Comparison of ENCODE assay signal across 17 cellular contexts in the genomic region with DNA sequence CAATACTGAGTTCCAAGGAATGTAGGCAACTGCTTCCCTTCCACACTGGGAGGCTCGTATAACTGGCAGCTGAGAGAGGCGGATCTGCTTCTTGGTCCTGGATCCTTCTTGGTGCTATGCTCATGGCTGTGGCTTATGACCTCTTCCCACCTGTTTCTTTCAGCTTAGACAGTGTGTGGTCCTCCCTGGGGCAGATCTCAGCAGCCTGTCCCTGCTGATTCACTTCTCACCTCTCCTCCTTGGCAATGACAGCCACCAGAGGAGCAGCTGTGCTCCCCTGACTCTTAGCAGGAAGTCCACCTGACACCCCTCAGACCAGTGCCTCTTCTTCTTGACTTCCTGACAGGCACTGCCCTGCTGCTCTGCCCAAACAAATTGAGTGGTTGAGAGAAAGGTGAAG.
DNase-seq lines count a peak whose midpoint lies in the region; ATAC-seq and TF ChIP-seq lines count a peak whose summit lies in the region.
"Had no signal": no experiment of that assay in that cellular context is flagged by ENCODE, and none has a peak within 500 bp of the region (broad histone marks: within the 10 kb centered on the region; RNA-seq: fewer than 3 reads in every experiment).

No MANE protein-coding gene starts in this region.

- POLR2A ChIA-PET in activated naive CD8-positive, alpha-beta T cell treated with anti-CD3 and anti-CD28 coated beads, Interleukin-2, amount 10 ng/mL, durations not matched to agents 7 days and 5 days (lab: Charles Lee), result no interaction called here

- no peak for TF ChIP-seq CTCF in hepatocyte (IDR thresholded peaks at IDR 0.05; ENCODE audit: poor library complexity)

- no peak overlapping the region for H3K4me2 ChIP-seq in hepatocyte
- H3K4me2 ChIP-seq: A549 had no signal

- H2AFZ ChIP-seq in hepatocyte, result no peak overlapping the region

- H3K27ac Mint-ChIP-seq in activated naive CD8-positive, alpha-beta T cell treated with anti-CD3 and anti-CD28 coated beads, Interleukin-2, amount 10 ng/mL, durations not matched to agents 7 days and 5 days, result no peak overlapping the region
- no peak overlapping the region for H3K27ac Mint-ChIP-seq in activated naive CD8-positive, alpha-beta T cell treated with anti-CD3 and anti-CD28 coated beads for 36 hours
- H3K27ac Mint-ChIP-seq in activated naive CD8-positive, alpha-beta T cell treated with anti-CD3 and anti-CD28 coated beads, Interleukin-2, amount 50 U/mL, for 24 hours, result peak overlapping the region; percentile 8
- H3K27ac Mint-ChIP-seq in stimulated activated effector memory CD8-positive, alpha-beta T cell treated with anti-CD3 and anti-CD28 coated beads, Interleukin-12 subunit alpha, Interleukin-12 subunit beta, amount 100 ng/mL, for 72 hours, result peak overlapping the region; percentile 35
- H3K27ac Mint-ChIP-seq in immature natural killer cell, result no peak overlapping the region

- peaks cover 5% of the 10 kb centered on the region for H3K36me3 Mint-ChIP-seq in activated naive CD8-positive, alpha-beta T cell treated with anti-CD3 and anti-CD28 coated beads, Interleukin-2, amount 10 ng/mL, durations not matched to agents 7 days and 5 days
- peaks cover 6% of the 10 kb centered on the region for H3K36me3 Mint-ChIP-seq in activated naive CD8-positive, alpha-beta T cell treated with anti-CD3 and anti-CD28 coated beads for 36 hours
- H3K36me3 Mint-ChIP-seq in activated naive CD8-positive, alpha-beta T cell treated with anti-CD3 and anti-CD28 coated beads, Interleukin-2, amount 50 U/mL, for 24 hours (ENCODE audit: low read depth), result no peaks in the 10 kb centered on the region
- H3K36me3 Mint-ChIP-seq in stimulated activated effector memory CD8-positive, alpha-beta T cell treated with anti-CD3 and anti-CD28 coated beads, Interleukin-12 subunit alpha, Interleukin-12 subunit beta, amount 100 ng/mL, for 72 hours, result peaks cover 6% of the 10 kb centered on the region
- peaks cover 0 to 5% (median 4%) of the 10 kb centered on the region in 3 donors for H3K36me3 Mint-ChIP-seq in immature natural killer cell

- H3K4me1 Mint-ChIP-seq in activated naive CD8-positive, alpha-beta T cell treated with anti-CD3 and anti-CD28 coated beads, Interleukin-2, amount 10 ng/mL, durations not matched to agents 7 days and 5 days, result peaks cover 5% of the 10 kb centered on the region
- peaks cover 4% of the 10 kb centered on the region for H3K4me1 Mint-ChIP-seq in activated naive CD8-positive, alpha-beta T cell treated with anti-CD3 and anti-CD28 coated beads for 36 hours
- peaks cover 20% of the 10 kb centered on the region for H3K4me1 Mint-ChIP-seq in activated naive CD8-positive, alpha-beta T cell treated with anti-CD3 and anti-CD28 coated beads, Interleukin-2, amount 50 U/mL, for 24 hours
- H3K4me1 Mint-ChIP-seq in stimulated activated effector memory CD8-positive, alpha-beta T cell treated with anti-CD3 and anti-CD28 coated beads, Interleukin-12 subunit alpha, Interleukin-12 subunit beta, amount 100 ng/mL, for 72 hours, result peaks cover 18% of the 10 kb centered on the region
- H3K4me1 Mint-ChIP-seq in immature natural killer cell, result peaks cover 0 to 3% of the 10 kb centered on the region in 2 donors

- ATAC-seq in activated naive CD8-positive, alpha-beta T cell treated with anti-CD3 and anti-CD28 coated beads, Interleukin-2, amount 10 ng/mL, durations not matched to agents 7 days and 5 days (ENCODE audit: low read depth), result peak; percentile 39
- ATAC-seq in activated naive CD8-positive, alpha-beta T cell treated with anti-CD3 and anti-CD28 coated beads, Interleukin-2, amount 50 U/mL, for 24 hours, result no peak
- ATAC-seq in stimulated activated effector memory CD8-positive, alpha-beta T cell treated with anti-CD3 and anti-CD28 coated beads, Interleukin-12 subunit alpha, Interleukin-12 subunit beta, amount 100 ng/mL, for 72 hours, result peak; percentile 38
- ATAC-seq in Right ventricle myocardium inferior, result no peak
- ATAC-seq: A549, HepG2 had no signal

- DNase-seq in activated naive CD8-positive, alpha-beta T cell treated with anti-CD3 and anti-CD28 coated beads, Interleukin-2, amount 10 ng/mL, durations not matched to agents 7 days and 5 days, result no peak
- no peak for DNase-seq in activated naive CD8-positive, alpha-beta T cell treated with anti-CD3 and anti-CD28 coated beads for 36 hours
- no peak for DNase-seq in activated naive CD8-positive, alpha-beta T cell treated with anti-CD3 and anti-CD28 coated beads, Interleukin-2, amount 50 U/mL, for 24 hours
- DNase-seq in hepatocyte (ENCODE audit: low spot score) (no peak), immature natural killer cell (no peak), DMS53 treated with DMSO at 0.1 percent for 48 hours (lab: John Stamatoyannopoulos, UW; ENCODE audit: unreplicated experiment) (no peak), Right ventricle myocardium inferior (ENCODE audit: missing footprints) (no peak)
- no peak for DNase-seq in stimulated activated effector memory CD8-positive, alpha-beta T cell treated with anti-CD3 and anti-CD28 coated beads, Interleukin-12 subunit alpha, Interleukin-12 subunit beta, amount 100 ng/mL, for 72 hours (ENCODE audit: low spot score in 2 of 2)
- DNase-seq: DMS53, Karpas-422, NCI-H1417 treated with DMSO at 0.1 percent for 48 hours, NCI-H2029 treated with DMSO at 0.1 percent for 48 hours, NCI-H510A, SIG-M5 had no signal

- no peaks in the 10 kb centered on the region for H3K9me3 ChIP-seq in hepatocyte (ENCODE audit: low read depth)
- H3K9me3 ChIP-seq: A549 had no signal

- no peak overlapping the region for H3K4me3 ChIP-seq in hepatocyte
- H3K4me3 ChIP-seq: A549 had no signal

- H3K27me3 ChIP-seq in hepatocyte, result no peaks in the 10 kb centered on the region

- intact Hi-C loops in Right ventricle myocardium inferior (cut with DNase I), result no loop called here

- no peak overlapping the region for H3K4me3 Mint-ChIP-seq in activated naive CD8-positive, alpha-beta T cell treated with anti-CD3 and anti-CD28 coated beads, Interleukin-2, amount 10 ng/mL, durations not matched to agents 7 days and 5 days
- H3K4me3 Mint-ChIP-seq in activated naive CD8-positive, alpha-beta T cell treated with anti-CD3 and anti-CD28 coated beads for 36 hours, result no peak overlapping the region
- H3K4me3 Mint-ChIP-seq in activated naive CD8-positive, alpha-beta T cell treated with anti-CD3 and anti-CD28 coated beads, Interleukin-2, amount 50 U/mL, for 24 hours, result no peak overlapping the region
- H3K4me3 Mint-ChIP-seq in stimulated activated effector memory CD8-positive, alpha-beta T cell treated with anti-CD3 and anti-CD28 coated beads, Interleukin-12 subunit alpha, Interleukin-12 subunit beta, amount 100 ng/mL, for 72 hours, result no peak overlapping the region
- H3K4me3 Mint-ChIP-seq in immature natural killer cell, result no peak overlapping the region

- 80% methylated on average over 2 of the region's 2 CpGs for WGBS in hepatocyte (ENCODE audit: low lambda C conversion rate, missing lambda C conversion rate)

- peaks cover 12% of the 10 kb centered on the region for H3K9me3 Mint-ChIP-seq in activated naive CD8-positive, alpha-beta T cell treated with anti-CD3 and anti-CD28 coated beads, Interleukin-2, amount 10 ng/mL, durations not matched to agents 7 days and 5 days
- peaks cover 10% of the 10 kb centered on the region for H3K9me3 Mint-ChIP-seq in activated naive CD8-positive, alpha-beta T cell treated with anti-CD3 and anti-CD28 coated beads for 36 hours
- H3K9me3 Mint-ChIP-seq in activated naive CD8-positive, alpha-beta T cell treated with anti-CD3 and anti-CD28 coated beads, Interleukin-2, amount 50 U/mL, for 24 hours, result peaks cover 9% of the 10 kb centered on the region
- H3K9me3 Mint-ChIP-seq in stimulated activated effector memory CD8-positive, alpha-beta T cell treated with anti-CD3 and anti-CD28 coated beads, Interleukin-12 subunit alpha, Interleukin-12 subunit beta, amount 100 ng/mL, for 72 hours, result peaks cover 6% of the 10 kb centered on the region
- peaks cover 0 to 5% (median 2%) of the 10 kb centered on the region in 6 donors for H3K9me3 Mint-ChIP-seq in immature natural killer cell

- no peaks in the 10 kb centered on the region for H3K9me2 ChIP-seq in hepatocyte (replicated peaks; ENCODE audit: insufficient read depth)

- H3K27me3 Mint-ChIP-seq in activated naive CD8-positive, alpha-beta T cell treated with anti-CD3 and anti-CD28 coated beads, Interleukin-2, amount 10 ng/mL, durations not matched to agents 7 days and 5 days, result no peaks in the 10 kb centered on the region
- no peaks in the 10 kb centered on the region for H3K27me3 Mint-ChIP-seq in activated naive CD8-positive, alpha-beta T cell treated with anti-CD3 and anti-CD28 coated beads for 36 hours
- no peaks in the 10 kb centered on the region for H3K27me3 Mint-ChIP-seq in activated naive CD8-positive, alpha-beta T cell treated with anti-CD3 and anti-CD28 coated beads, Interleukin-2, amount 50 U/mL, for 24 hours
- peaks cover 0 to 1% (median 1%) of the 10 kb centered on the region in 3 donors for H3K27me3 Mint-ChIP-seq in immature natural killer cell (ENCODE audit: low read depth in 3 of 3)

- H3K27ac ChIP-seq in hepatocyte, result peak overlapping the region; percentile 20
- H3K27ac ChIP-seq: A549, C4-2B had no signal

- peaks cover 22% of the 10 kb centered on the region for H3K4me1 ChIP-seq in hepatocyte (ENCODE audit: insufficient read depth)
- H3K4me1 ChIP-seq: A549 had no signal

- H4K20me1 ChIP-seq in hepatocyte (ENCODE audit: insufficient read depth, poor library complexity, severe bottlenecking), result no peaks in the 10 kb centered on the region

- no peaks in the 10 kb centered on the region for H3K79me2 ChIP-seq in hepatocyte

- H3K36me3 ChIP-seq in hepatocyte (replicated peaks; ENCODE audit: insufficient read depth, low read depth), result no peaks in the 10 kb centered on the region

Comparison
In these comparisons a context has a peak if more than half of its experiments do, and no peak if none do; other contexts are left out.
1. ATAC-seq: peak in activated naive CD8-positive, alpha-beta T cell treated with anti-CD3 and anti-CD28 coated beads, Interleukin-2, amount 10 ng/mL, durations not matched to agents 7 days and 5 days (single experiment) and stimulated activated effector memory CD8-positive, alpha-beta T cell treated with anti-CD3 and anti-CD28 coated beads, Interleukin-12 subunit alpha, Interleukin-12 subunit beta, amount 100 ng/mL, for 72 hours (single experiment); none in activated naive CD8-positive, alpha-beta T cell treated with anti-CD3 and anti-CD28 coated beads, Interleukin-2, amount 50 U/mL, for 24 hours (single experiment) and Right ventricle myocardium inferior (single experiment).
2. H3K27ac Mint-ChIP-seq: peak in activated naive CD8-positive, alpha-beta T cell treated with anti-CD3 and anti-CD28 coated beads, Interleukin-2, amount 50 U/mL, for 24 hours (single experiment) and stimulated activated effector memory CD8-positive, alpha-beta T cell treated with anti-CD3 and anti-CD28 coated beads, Interleukin-12 subunit alpha, Interleukin-12 subunit beta, amount 100 ng/mL, for 72 hours (single experiment); none in activated naive CD8-positive, alpha-beta T cell treated with anti-CD3 and anti-CD28 coated beads, Interleukin-2, amount 10 ng/mL, durations not matched to agents 7 days and 5 days (single experiment), activated naive CD8-positive, alpha-beta T cell treated with anti-CD3 and anti-CD28 coated beads for 36 hours (single experiment) and immature natural killer cell (0 of 6).